13 cellular contexts compared by ENCODE assay signal in the genomic region with DNA sequence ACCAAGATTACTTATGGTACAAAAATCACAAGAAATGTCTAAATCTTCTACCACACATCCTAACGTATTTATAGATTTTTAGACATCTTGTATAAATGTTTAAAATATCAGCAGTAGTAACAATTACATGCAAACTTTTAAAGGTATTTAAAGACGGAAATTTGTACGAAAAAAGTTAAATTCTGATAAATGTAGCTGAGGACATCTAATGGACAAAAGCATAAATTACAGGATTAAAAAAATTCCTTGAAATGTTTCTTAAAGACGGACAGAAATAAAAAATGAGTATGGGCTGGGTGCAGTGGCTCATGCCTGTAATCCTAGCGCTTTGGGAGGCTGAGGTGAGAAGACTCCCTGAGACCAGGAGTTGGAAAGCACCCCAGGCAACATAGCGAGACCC. TPM values are rescaled to one million over a fixed set of nuclear protein-coding genes. Genes with fewer than 3 reads are reported as not detected.
DNase-seq lines count a peak whose midpoint lies in the region; ATAC-seq, FAIRE-seq and TF ChIP-seq lines count a peak whose summit lies in the region.
"Had no signal": no experiment of that assay in that cellular context is flagged by ENCODE, and none has a peak within 500 bp of the region (broad histone marks: within the 10 kb centered on the region; RNA-seq: fewer than 3 reads in every experiment).

No MANE protein-coding gene starts in this region.

- no peak overlapping the region for H3K4me3 Mint-ChIP-seq in mesothelial cell of epicardium

- H3K4me1 ChIP-seq in tibial nerve, result no peaks in the 10 kb centered on the region
- H3K4me1 ChIP-seq: thyroid gland had no signal

- peaks cover 8% of the 10 kb centered on the region for H3K36me3 Mint-ChIP-seq in mesothelial cell of epicardium

- no peak overlapping the region for H3K4me3 ChIP-seq in bronchial epithelial cell (ENCODE audit: low read depth, low read length)
- H3K4me3 ChIP-seq in tibial nerve, result no peak overlapping the region
- H3K4me3 ChIP-seq: MG63, thyroid gland had no signal

- H3K27ac ChIP-seq in tibial nerve, result no peak overlapping the region
- H3K27ac ChIP-seq: thyroid gland had no signal

- H3K27me3 Mint-ChIP-seq in mesothelial cell of epicardium (ENCODE audit: low read depth), result no peaks in the 10 kb centered on the region

- H3K27me3 ChIP-seq in bronchial epithelial cell (ENCODE audit: control insufficient read depth, insufficient read depth, low read length), result no peaks in the 10 kb centered on the region
- H3K27me3 ChIP-seq in tibial nerve, result no peaks in the 10 kb centered on the region
- H3K27me3 ChIP-seq: MG63, thyroid gland had no signal

- WGBS in tibial nerve, 2 donors, result 82 to 83% methylated on average over 6 of the region's 6 CpGs

- H3K27ac Mint-ChIP-seq in mesothelial cell of epicardium, result no peak overlapping the region

- H3K9me3 ChIP-seq in tibial nerve, result peaks cover 0 to 6% (median 0%) of the 10 kb centered on the region in 4 donors
- H3K9me3 ChIP-seq: MG63, thyroid gland had no signal

- no peak for FAIRE-seq in bronchial epithelial cell (lab: Jason Lieb, UNC)

- no peak for ATAC-seq in left lobe of liver

- TF ChIP-seq POLR2A in tibial nerve (IDR thresholded peaks at IDR 0.05), result no peak

- DNase-seq in ELR (ENCODE audit: low read depth), result peak; percentile 41
- DNase-seq in bronchial epithelial cell (ENCODE audit: low read depth), result peak; percentile 2
- no peak for DNase-seq in mesothelial cell of epicardium (ENCODE audit: low spot score in 2 of 2, unreplicated experiment in 2 of 2)
- no peak for DNase-seq in GM13976 (ENCODE audit: low spot score)
- DNase-seq in left lobe of liver (ENCODE audit: low spot score), result no peak
- DNase-seq in NCI-H1092 treated with DMSO at 0.1 percent for 48 hours (lab: John Stamatoyannopoulos, UW), result no peak
- no peak for DNase-seq in tibial nerve (ENCODE audit: low spot score in 2 of 2)
- DNase-seq: central memory CD4-positive, alpha-beta T cell; EL; MG63; NCI-H774; thyroid gland had no signal

- TF ChIP-seq CTCF in LNCAP (IDR thresholded peaks at IDR 0.05), result peak; percentile 65
- no peak for TF ChIP-seq CTCF in bronchial epithelial cell (IDR thresholded peaks at IDR 0.05; ENCODE audit: insufficient read depth, low read length, severe bottlenecking)
- peak; percentile 25 for TF ChIP-seq CTCF in mesothelial cell of epicardium (IDR thresholded peaks at IDR 0.05; ENCODE audit: unreplicated experiment)
- TF ChIP-seq CTCF in GM13976 (IDR thresholded peaks at IDR 0.05; ENCODE audit: borderline replicate concordance, control extremely low read depth, extremely low read depth, insufficient read depth, missing control alignments), result no peak
- TF ChIP-seq CTCF in tibial nerve (IDR thresholded peaks at IDR 0.05), result no peak

- H3K36me3 ChIP-seq in bronchial epithelial cell (ENCODE audit: control insufficient read depth, insufficient read depth, low read length) (no peaks in the 10 kb centered on the region), tibial nerve (peaks cover 0 to 45% (median 0%) of the 10 kb centered on the region in 3 donors)

- in situ Hi-C loops in GM13976 (cut with MboI; ENCODE audit: low sequenced_read_pairs, unreplicated experiment), result loop anchor here (25.0 kb wide), 1 partner anchor 242 kb away; no protein-coding TSS in a partner anchor

- H3K4me1 Mint-ChIP-seq in mesothelial cell of epicardium, result no peaks in the 10 kb centered on the region

- no peak for TF ChIP-seq EP300 in tibial nerve (IDR thresholded peaks at IDR 0.05)

- peaks cover 5% of the 10 kb centered on the region for H3K9me3 Mint-ChIP-seq in mesothelial cell of epicardium

RNA-seq across cellular contexts. Expression of a gene that starts 15.8 kb away (rescaled TPM):
- total RNA-seq in bronchial epithelial cell (13.1 and 27.6 TPM in 2 replicates), mesothelial cell of epicardium (14.8 to 17.1 TPM (median 15.8 TPM) in 3 replicates), left lobe of liver (3.7 TPM), tibial nerve (10 to 100 TPM; 10.5 to 17.5 (median 15.8) TPM)

RNA-seq across cellular contexts. Expression of a gene that starts 16.0 kb away (rescaled TPM):
- total RNA-seq in bronchial epithelial cell (40.5 and 48.6 TPM in 2 replicates), mesothelial cell of epicardium (19.8 to 21.3 TPM (median 20.6 TPM) in 3 replicates), left lobe of liver (11.2 TPM), tibial nerve (10 to 100 TPM; 16.2 to 46.5 (median 24.2) TPM)

Comparison
In these comparisons a context has a peak if more than half of its experiments do, and no peak if none do; other contexts are left out.
1. DNase-seq: peak in ELR (single experiment) and bronchial epithelial cell (single experiment); none in mesothelial cell of epicardium (0 of 2), GM13976 (single experiment), left lobe of liver (single experiment), NCI-H1092 treated with DMSO at 0.1 percent for 48 hours (single experiment) and tibial nerve (0 of 2).
2. CTCF ChIP-seq: peak in LNCAP (single experiment) and mesothelial cell of epicardium (single experiment); none in bronchial epithelial cell (single experiment), GM13976 (single experiment) and tibial nerve (0 of 5).